Comparison of ENCODE assay signal across 18 cellular contexts in the genomic region with DNA sequence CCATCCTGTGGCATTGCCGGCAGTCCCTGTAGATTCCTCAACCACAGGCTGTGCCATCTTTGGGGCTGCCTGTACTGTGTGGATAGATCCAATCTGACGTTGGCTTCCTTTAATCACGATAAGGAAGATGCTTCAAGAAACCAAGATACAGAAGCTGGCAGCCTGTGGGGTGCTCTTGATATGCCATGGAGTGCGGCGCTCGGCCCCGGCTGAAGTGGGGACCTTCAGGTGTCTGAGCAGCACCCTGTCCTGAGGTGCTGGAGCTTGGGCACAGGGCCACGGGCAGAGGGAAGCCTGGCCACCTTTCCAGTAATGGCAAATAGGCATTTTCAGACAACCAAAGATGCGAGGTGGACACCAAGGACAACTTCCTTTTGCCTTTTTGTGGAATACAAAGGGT.
"Had no signal": no experiment of that assay in that cellular context is flagged by ENCODE, and none has a peak within 500 bp of the region (broad histone marks: within the 10 kb centered on the region; RNA-seq: fewer than 3 reads in every experiment).

No MANE protein-coding gene starts in this region.

- H3K36me3 ChIP-seq: stomach, suprapubic skin, transverse colon had no signal

- DNase-seq: activated B cell treated with CpG ODN at 0.5 μM for 24 hours; activated CD4-positive, alpha-beta T cell treated with anti-CD3 and anti-CD28 coated beads for 36 hours; activated CD4-positive, alpha-beta T cell treated with anti-CD3 and anti-CD28 coated beads, Interleukin-2, amount 50 U/mL, for 4 hours; activated naive CD4-positive, alpha-beta T cell treated with anti-CD3 and anti-CD28 coated beads, Interleukin-2, amount 10 ng/mL, durations not matched to agents 7 days and 5 days; activated T-cell treated with anti-CD3 and anti-CD28 coated beads, Interleukin-2, amount 50 U/mL, for 48 hours; effector CD4-positive, alpha-beta T cell; hippocampal formation; nephron progenitor cell; stimulated activated CD4-positive, alpha-beta T cell treated with anti-CD3 and anti-CD28 coated beads, Interleukin-1b, Interleukin-23, amount 100 ng/mL, for 48 hours; SW 1271; T-helper 17 cell; transverse colon had no signal

- H3K4me3 ChIP-seq: skin epidermis, stomach, suprapubic skin, transverse colon had no signal

- H3K9me3 ChIP-seq: stomach, suprapubic skin, transverse colon had no signal

- FAIRE-seq: endometrium, urothelium cell line had no signal

- ATAC-seq: activated CD4-positive, alpha-beta T cell treated with anti-CD3 and anti-CD28 coated beads for 36 hours; stimulated activated memory B cell treated with anti-CD40 and anti-IgM and Interleukin-4, amounts not matched to agents 10 μg/mL and 1 μg/mL and 100 μg/mL, for 72 hours; T-helper 17 cell had no signal

- H3K27ac ChIP-seq: stomach, suprapubic skin, transverse colon had no signal
